ENCODE assay signal across 1 cellular context in genomic region chr2:66507673-66508127, GRCh38.
TF ChIP-seq lines count a peak whose summit lies in the region.

No MANE protein-coding gene starts in this region.

TF ChIP-seq in HEK293, 187 proteins besides CTCF, POLR2A, EP300 and RAD21 (continued from another document):
- TF ChIP-seq ZNF18 (tag by site-specific recombination; IDR thresholded peaks at IDR 0.05) (no peak), SCRT2 (tag by site-specific recombination; IDR thresholded peaks at IDR 0.05) (peak; percentile 85), SCRT1 (tag by site-specific recombination; IDR thresholded peaks at IDR 0.05; ENCODE audit: borderline replicate concordance) (peak; percentile 42; the same call in 1 of the 2 replicates), ZBTB49 (tag by site-specific recombination; IDR thresholded peaks at IDR 0.05; ENCODE audit: low read depth) (no peak), FEZF1 (tag by site-specific recombination; IDR thresholded peaks at IDR 0.05) (peak; percentile 75), PRDM6 (tag by site-specific recombination; IDR thresholded peaks at IDR 0.05) (peak; percentile 89), SP2 (tag by site-specific recombination; IDR thresholded peaks at IDR 0.05) (no peak), SP7 (tag by site-specific recombination; IDR thresholded peaks at IDR 0.05) (no peak), TCF7L2 (IDR thresholded peaks at IDR 0.05; ENCODE audit: borderline replicate concordance, low read depth, low read length) (peak; percentile 74), ZNF280D (tag by site-specific recombination; IDR thresholded peaks at IDR 0.05) (no peak)
